ENCODE assay signal across 11 cellular contexts in genomic region chr10:124560377-124560776, GRCh38.
DNase-seq lines count a peak whose midpoint lies in the region; ATAC-seq and TF ChIP-seq lines count a peak whose summit lies in the region.
"Had no signal": no experiment of that assay in that cellular context is flagged by ENCODE, and none has a peak within 500 bp of the region (broad histone marks: within the 10 kb centered on the region; RNA-seq: fewer than 3 reads in every experiment).

No MANE protein-coding gene starts in this region.

- no peak for TF ChIP-seq CTCF in thoracic aorta (IDR thresholded peaks at IDR 0.05)
- TF ChIP-seq CTCF in MM.1S (IDR thresholded peaks at IDR 0.05; ENCODE audit: low read length) = no peak

- H2BK12ac ChIP-seq in mesenchymal stem cell (ENCODE audit: low read length in 2 of 2) = no peak overlapping the region

- peaks cover 2 to 6% (median 5%) of the 10 kb centered on the region in 3 donors for H3K36me3 Mint-ChIP-seq in CD8-positive, alpha-beta memory T cell

- no peak overlapping the region for H2BK120ac ChIP-seq in mesenchymal stem cell (ENCODE audit: low read depth, low read length)

- H3K4ac ChIP-seq in mesenchymal stem cell (ENCODE audit: low read depth in 1 of 2, low read length in 2 of 2) = no peak overlapping the region

- H3K4me2 ChIP-seq in mesenchymal stem cell (ENCODE audit: low read length, poor library complexity, severe bottlenecking) (no peak overlapping the region), MM.1S (ENCODE audit: low read depth, low read length) (no peak overlapping the region)

- H2BK5ac ChIP-seq in mesenchymal stem cell (ENCODE audit: low read depth, low read length, poor library complexity, severe bottlenecking) = no peak overlapping the region

- no peak overlapping the region for H3K23ac ChIP-seq in mesenchymal stem cell (ENCODE audit: low read length in 2 of 2)

- no peaks in the 10 kb centered on the region for H3K27me3 Mint-ChIP-seq in CD8-positive, alpha-beta memory T cell

- H3K36me3 ChIP-seq in esophagus (ENCODE audit: control insufficient read depth in 2 of 2, insufficient read depth in 2 of 2, low read length in 1 of 2) (peaks cover 0 to 2% of the 10 kb centered on the region in 2 donors), mesenchymal stem cell (ENCODE audit: control insufficient read depth in 1 of 2, insufficient read depth in 2 of 2, low read depth in 1 of 2, low read length in 2 of 2) (no peaks in the 10 kb centered on the region), thoracic aorta (no peaks in the 10 kb centered on the region), MM.1S (replicated peaks; ENCODE audit: insufficient read depth, low read length) (no peaks in the 10 kb centered on the region)
- H3K36me3 ChIP-seq in CD8-positive, alpha-beta memory T cell (ENCODE audit: insufficient read depth, low read length) = no peaks in the 10 kb centered on the region

- DNase-seq in NCI-H69 (lab: John Stamatoyannopoulos, UW) (peak; percentile 13), mesenchymal stem cell (peak; percentile 72), thoracic aorta (ENCODE audit: low spot score) (peak; percentile 71), MM.1S (no peak)
- DNase-seq in CD8-positive, alpha-beta memory T cell = no peak
- DNase-seq: activated T-cell treated with anti-CD3 and anti-CD28 coated beads, Interleukin-2, amount 50 U/mL, for 48 hours; H9 had no signal

- no peak overlapping the region for H2AK5ac ChIP-seq in mesenchymal stem cell (ENCODE audit: low read length, severe bottlenecking)

- no peak overlapping the region for H4K91ac ChIP-seq in mesenchymal stem cell (ENCODE audit: low read length)

- no peaks in the 10 kb centered on the region for H3K79me2 ChIP-seq in MM.1S (ENCODE audit: low read length)

- 60 to 71% methylated on average over 14 of the region's 14 CpGs for WGBS in esophagus, 2 donors
- WGBS in mesenchymal stem cell = 28% methylated on average over 14 of the region's 14 CpGs

- H3K27ac Mint-ChIP-seq in CD8-positive, alpha-beta memory T cell = no peak overlapping the region
- H3K27ac Mint-ChIP-seq: H9 had no signal

- H3K4me1 Mint-ChIP-seq in CD8-positive, alpha-beta memory T cell = no peaks in the 10 kb centered on the region

- H3K27ac ChIP-seq in esophagus (ENCODE audit: low read depth in 2 of 2, low read length in 1 of 2) (peak overlapping the region; percentile 27 to 55), mesenchymal stem cell (ENCODE audit: low read length, poor library complexity, severe bottlenecking) (no peak overlapping the region), thoracic aorta (peak overlapping the region; percentile 68 to 85), MM.1S (ENCODE audit: low read length) (no peak overlapping the region)
- H3K27ac ChIP-seq in CD8-positive, alpha-beta memory T cell (ENCODE audit: low read depth, low read length) = no peak overlapping the region

- H3F3A ChIP-seq in MM.1S (ENCODE audit: insufficient read depth, low read length) = no peaks in the 10 kb centered on the region

- H2BK15ac ChIP-seq in mesenchymal stem cell (ENCODE audit: low read depth, poor library complexity, severe bottlenecking) = no peak overlapping the region

- POLR2A ChIA-PET in CD8-positive, alpha-beta memory T cell (lab: Charles Lee) = no interaction called here

- no peaks in the 10 kb centered on the region for H3K9me3 ChIP-seq in esophagus (ENCODE audit: control insufficient read depth in 2 of 2, insufficient read depth in 1 of 2, low read depth in 1 of 2, low read length in 1 of 2)
- H3K9me3 ChIP-seq in mesenchymal stem cell (ENCODE audit: control insufficient read depth, low read length) = no peaks in the 10 kb centered on the region
- H3K9me3 ChIP-seq in thoracic aorta = no peaks in the 10 kb centered on the region
- H3K9me3 ChIP-seq in MM.1S (replicated peaks; ENCODE audit: insufficient read depth, low read length) = no peaks in the 10 kb centered on the region
- H3K9me3 ChIP-seq in CD8-positive, alpha-beta memory T cell (ENCODE audit: low read length) = no peaks in the 10 kb centered on the region

- CTCF ChIA-PET in CD8-positive, alpha-beta memory T cell (lab: Charles Lee) = no interaction called here

- H3K14ac ChIP-seq in mesenchymal stem cell (ENCODE audit: low read length in 2 of 2) = no peak overlapping the region

- H3K4me1 ChIP-seq in esophagus (ENCODE audit: control insufficient read depth in 2 of 2, insufficient read depth in 2 of 2, low read length in 1 of 2) (peaks cover 0 to 2% of the 10 kb centered on the region in 2 donors), mesenchymal stem cell (ENCODE audit: control insufficient read depth, insufficient read depth, low read depth, low read length) (peaks cover 5% of the 10 kb centered on the region), thoracic aorta (ENCODE audit: control insufficient read depth in 1 of 2, low read depth in 2 of 2) (peaks cover 19 to 27% of the 10 kb centered on the region in 2 donors), MM.1S (ENCODE audit: low read length) (no peaks in the 10 kb centered on the region)
- H3K4me1 ChIP-seq in CD8-positive, alpha-beta memory T cell (ENCODE audit: insufficient read depth, low read length) = no peaks in the 10 kb centered on the region

- peaks cover 0 to 4% (median 0%) of the 10 kb centered on the region in 5 donors for H3K9me3 Mint-ChIP-seq in CD8-positive, alpha-beta memory T cell
- H3K9me3 Mint-ChIP-seq: H9 had no signal

- peak overlapping the region; percentile 59 for H4K8ac ChIP-seq in mesenchymal stem cell (ENCODE audit: low read length)

- no peaks in the 10 kb centered on the region for H4K20me1 ChIP-seq in MM.1S (ENCODE audit: insufficient read depth, low read length)

- no peaks in the 10 kb centered on the region for H3K9me2 ChIP-seq in MM.1S (replicated peaks; ENCODE audit: insufficient read depth, low read length)

- H2AFZ ChIP-seq in mesenchymal stem cell (ENCODE audit: low read depth, low read length) = no peak overlapping the region
- no peak overlapping the region for H2AFZ ChIP-seq in MM.1S (ENCODE audit: low read length)

- no peak overlapping the region for H3K4me3 Mint-ChIP-seq in CD8-positive, alpha-beta memory T cell
- H3K4me3 Mint-ChIP-seq: H9 had no signal

- no peak overlapping the region for H3K18ac ChIP-seq in mesenchymal stem cell (ENCODE audit: low read depth in 1 of 2, low read length in 2 of 2)

- H3K4me3 ChIP-seq in esophagus (ENCODE audit: low read depth in 1 of 2, low read length in 2 of 2) (no peak overlapping the region), mesenchymal stem cell (ENCODE audit: insufficient read depth in 1 of 2, low read depth in 1 of 2, low read length in 2 of 2) (no peak overlapping the region), thoracic aorta (peak overlapping the region; percentile 32), MM.1S (ENCODE audit: low read length) (no peak overlapping the region)
- no peak overlapping the region for H3K4me3 ChIP-seq in CD8-positive, alpha-beta memory T cell (ENCODE audit: low read length)
- H3K4me3 ChIP-seq: K562 had no signal

- peak; percentile 73 for ATAC-seq in thoracic aorta (ENCODE audit: insufficient number of reproducible peaks, low FRiP score, low read depth)
- ATAC-seq in HG03521 (IDR thresholded peaks at IDR 0.05; ENCODE audit: unreplicated experiment) = no peak
- no peak for ATAC-seq in HG02870 (IDR thresholded peaks at IDR 0.05; ENCODE audit: unreplicated experiment)
- ATAC-seq: K562 had no signal

- H3K9ac ChIP-seq in mesenchymal stem cell (ENCODE audit: low read length) = peak overlapping the region; percentile 59
- no peak overlapping the region for H3K9ac ChIP-seq in MM.1S (ENCODE audit: low read length)

- no peaks in the 10 kb centered on the region for H3K79me1 ChIP-seq in mesenchymal stem cell (replicated peaks; ENCODE audit: low read length, poor library complexity, severe bottlenecking)

- H3K27me3 ChIP-seq in esophagus (ENCODE audit: control insufficient read depth in 1 of 2, insufficient read depth in 2 of 2, low read length in 2 of 2) = no peaks in the 10 kb centered on the region
- H3K27me3 ChIP-seq in mesenchymal stem cell (ENCODE audit: control insufficient read depth in 1 of 2, insufficient read depth in 1 of 2, low read length in 2 of 2) = peaks cover 4 to 28% of the 10 kb centered on the region in 2 experiments
- no peaks in the 10 kb centered on the region for H3K27me3 ChIP-seq in thoracic aorta (replicated peaks; ENCODE audit: insufficient read depth)
- H3K27me3 ChIP-seq in MM.1S (replicated peaks; ENCODE audit: insufficient read depth, low read length) = peaks cover 5% of the 10 kb centered on the region; the same call in 1 of the 2 replicates
- H3K27me3 ChIP-seq in CD8-positive, alpha-beta memory T cell (ENCODE audit: insufficient read depth, low read length, poor library complexity, severe bottlenecking) = no peaks in the 10 kb centered on the region

Comparison
In these comparisons a context has a peak if more than half of its experiments do, and no peak if none do; other contexts are left out.
1. DNase-seq: peak in NCI-H69 (single experiment), mesenchymal stem cell (single experiment) and thoracic aorta (single experiment); none in MM.1S (single experiment) and CD8-positive, alpha-beta memory T cell (0 of 5).
2. H3K27ac ChIP-seq: peak in esophagus (2 of 2) and thoracic aorta (2 of 2); none in mesenchymal stem cell (single experiment), MM.1S (single experiment) and CD8-positive, alpha-beta memory T cell (single experiment).